Comparison of ENCODE assay signal across 14 cellular contexts in the genomic region with DNA sequence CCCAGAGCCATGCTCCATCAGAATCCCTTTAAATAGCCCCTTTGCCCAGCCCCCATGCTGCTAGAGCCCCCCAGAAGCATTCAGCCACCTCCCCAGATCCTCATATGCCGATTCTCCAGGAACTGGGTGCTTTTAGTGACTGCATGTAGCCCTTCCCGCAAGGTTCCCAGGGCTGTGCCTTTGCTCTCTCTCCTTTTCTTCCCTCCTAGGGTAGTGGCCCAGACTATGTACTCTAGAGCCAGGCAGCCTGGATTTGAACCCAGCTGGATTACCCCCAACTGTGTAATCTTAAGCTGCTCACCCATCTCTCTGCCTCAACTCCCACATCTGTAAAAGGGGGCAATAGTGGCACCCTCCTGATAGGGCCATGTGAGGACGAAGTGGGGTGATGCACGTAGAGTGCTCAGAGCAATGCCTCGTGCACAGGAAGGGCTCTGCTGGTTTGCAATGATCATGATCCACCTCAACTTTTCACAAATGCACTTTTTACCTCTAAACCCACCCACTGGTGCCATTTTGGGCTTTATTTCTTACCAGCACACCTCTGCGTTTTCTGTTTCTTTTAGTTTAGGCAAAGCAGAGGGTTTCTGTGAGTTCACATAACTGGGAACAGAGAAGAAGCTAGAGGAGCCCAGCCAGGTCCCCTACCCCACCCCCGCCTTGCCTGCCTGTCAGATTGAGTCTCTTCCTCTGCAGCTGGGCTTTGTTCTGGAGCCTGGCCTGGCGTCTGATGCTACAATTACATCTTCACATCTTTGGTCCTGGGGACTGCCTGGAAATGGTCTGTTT.
DNase-seq lines count a peak whose midpoint lies in the region; ATAC-seq and TF ChIP-seq lines count a peak whose summit lies in the region.
"Had no signal": no experiment of that assay in that cellular context is flagged by ENCODE, and none has a peak within 500 bp of the region (broad histone marks: within the 10 kb centered on the region; RNA-seq: fewer than 3 reads in every experiment).

No MANE protein-coding gene starts in this region.

- no peak overlapping the region for H3K27ac ChIP-seq in neural progenitor cell

- H3K4me1 ChIP-seq in neural progenitor cell = peaks cover 21% of the 10 kb centered on the region

- H3K27me3 ChIP-seq in neural progenitor cell = no peaks in the 10 kb centered on the region

- peaks cover 34% of the 10 kb centered on the region for H3K27me3 Mint-ChIP-seq in neural progenitor cell (ENCODE audit: insufficient read depth, low read depth)

- H3K4me3 ChIP-seq in neural progenitor cell = no peak overlapping the region

- H4K20me1 ChIP-seq in neural progenitor cell (ENCODE audit: low read depth) = no peaks in the 10 kb centered on the region

- DNase-seq in GM13977 (ENCODE audit: low spot score) = peak; percentile 62
- peak; percentile 42 for DNase-seq in neural progenitor cell (ENCODE audit: low spot score)
- DNase-seq in OCI-M1 (lab: John Stamatoyannopoulos, UW) = no peak
- DNase-seq in activated T-cell treated with anti-CD3 and anti-CD28 coated beads, Interleukin-2, amount 50 U/mL, for 1 hour = no peak
- DNase-seq: activated CD4-positive, CD25-positive, alpha-beta regulatory T cell treated with anti-CD3 and anti-CD28 coated beads, Interleukin-2, amount 50 U/mL, for 72 hours; activated gamma-delta T cell treated with Interleukin-2 at 50 U/mL for 16 hours; immature natural killer cell; natural killer cell; NCI-H1092 treated with DMSO at 0.1 percent for 48 hours; SIG-M5; stimulated activated CD4-positive, alpha-beta T cell treated with anti-CD3 and anti-CD28 coated beads, Interleukin-15, amount 100 ng/mL, for 24 hours had no signal

- peaks cover 25% of the 10 kb centered on the region for H3K4me1 Mint-ChIP-seq in neural progenitor cell
- H3K4me1 Mint-ChIP-seq: immature natural killer cell, natural killer cell had no signal

- H3K4me3 Mint-ChIP-seq in neural progenitor cell = no peak overlapping the region
- H3K4me3 Mint-ChIP-seq: immature natural killer cell, natural killer cell had no signal

- peaks cover 12% of the 10 kb centered on the region for H3F3A ChIP-seq in neural progenitor cell (ENCODE audit: low read depth)

- no peak for TF ChIP-seq CTCF in GM13977 (IDR thresholded peaks at IDR 0.05; ENCODE audit: extremely low read depth, insufficient read depth, missing control alignments)
- TF ChIP-seq CTCF in neural progenitor cell (IDR thresholded peaks at IDR 0.05) = no peak

- in situ Hi-C loops in GM13977 (cut with MboI; ENCODE audit: low pct_unique_long_range_greater_than_20kb, low sequenced_read_pairs, unreplicated experiment) = no loop called here

- H3K9me3 ChIP-seq in neural progenitor cell (ENCODE audit: low read depth) = no peaks in the 10 kb centered on the region

- H3K27ac Mint-ChIP-seq in neural progenitor cell = no peak overlapping the region
- H3K27ac Mint-ChIP-seq: immature natural killer cell, natural killer cell had no signal

- H3K9ac ChIP-seq in neural progenitor cell = no peak overlapping the region

- peak overlapping the region; percentile 37 for H2AFZ ChIP-seq in neural progenitor cell (replicated peaks)

- H3K36me3 ChIP-seq in neural progenitor cell = no peaks in the 10 kb centered on the region

- ATAC-seq in GM21390 (IDR thresholded peaks at IDR 0.05; ENCODE audit: unreplicated experiment) = peak; percentile 64
- ATAC-seq in HG03280 (IDR thresholded peaks at IDR 0.05; ENCODE audit: unreplicated experiment) = peak; percentile 59
- ATAC-seq in GM18520 (IDR thresholded peaks at IDR 0.05; ENCODE audit: unreplicated experiment) = no peak
- ATAC-seq: natural killer cell had no signal

- H3K4me2 ChIP-seq in neural progenitor cell = peak overlapping the region; percentile 41

- H3K36me3 Mint-ChIP-seq in neural progenitor cell = peaks cover 7% of the 10 kb centered on the region
- H3K36me3 Mint-ChIP-seq: natural killer cell had no signal

- no peaks in the 10 kb centered on the region for H3K79me2 ChIP-seq in neural progenitor cell (ENCODE audit: low read depth)

- peaks cover 31% of the 10 kb centered on the region for H3K9me3 Mint-ChIP-seq in neural progenitor cell

Comparison
In these comparisons a context has a peak if more than half of its experiments do, and no peak if none do; other contexts are left out.
1. DNase-seq: peak in GM13977 (single experiment) and neural progenitor cell (single experiment); none in OCI-M1 (single experiment) and activated T-cell treated with anti-CD3 and anti-CD28 coated beads, Interleukin-2, amount 50 U/mL, for 1 hour (single experiment).